ENCODE assay signal across 18 cellular contexts in genomic region chr7:140080919-140081318, GRCh38. TPM values are rescaled to one million over a fixed set of nuclear protein-coding genes. Genes with fewer than 3 reads are reported as not detected.
DNase-seq lines count a peak whose midpoint lies in the region; ATAC-seq and TF ChIP-seq lines count a peak whose summit lies in the region.
"Had no signal": no experiment of that assay in that cellular context is flagged by ENCODE, and none has a peak within 500 bp of the region (broad histone marks: within the 10 kb centered on the region; RNA-seq: fewer than 3 reads in every experiment).

No MANE protein-coding gene starts in this region.

- no peak for TF ChIP-seq CTCF in body of pancreas (IDR thresholded peaks at IDR 0.05)
- no peak for TF ChIP-seq CTCF in right lobe of liver (IDR thresholded peaks at IDR 0.05)
- no peak for TF ChIP-seq CTCF in progenitor cell of endocrine pancreas (IDR thresholded peaks at IDR 0.05; ENCODE audit: unreplicated experiment)
- no peak for TF ChIP-seq CTCF in left ventricle myocardium inferior (IDR thresholded peaks at IDR 0.05; ENCODE audit: borderline replicate concordance)

- H3K36me3 Mint-ChIP-seq in progenitor cell of endocrine pancreas (ENCODE audit: insufficient read depth), result no peaks in the 10 kb centered on the region

- no peak overlapping the region for H3K27ac ChIP-seq in body of pancreas
- H3K27ac ChIP-seq in right lobe of liver, result no peak overlapping the region
- no peak overlapping the region for H3K27ac ChIP-seq in left ventricle myocardium inferior (replicated peaks)
- H3K27ac ChIP-seq: 22Rv1, Peyer's patch had no signal

- H3K9me3 Mint-ChIP-seq in progenitor cell of endocrine pancreas (ENCODE audit: low read depth), result no peaks in the 10 kb centered on the region
- H3K9me3 Mint-ChIP-seq: H9 had no signal

- TF ChIP-seq POLR2A in body of pancreas (IDR thresholded peaks at IDR 0.05) (no peak), right lobe of liver (IDR thresholded peaks at IDR 0.05) (no peak)

- H3K27me3 ChIP-seq in body of pancreas, result no peaks in the 10 kb centered on the region
- H3K27me3 ChIP-seq in right lobe of liver, result no peaks in the 10 kb centered on the region
- H3K27me3 ChIP-seq in left ventricle myocardium inferior (ENCODE audit: low read depth), result no peaks in the 10 kb centered on the region
- H3K27me3 ChIP-seq: Peyer's patch had no signal

- peak; percentile 53 for ATAC-seq in body of pancreas
- ATAC-seq in right lobe of liver, result peak in 3 of 4 donors; percentile 15 to 61 (median 32)
- ATAC-seq: Right ventricle myocardium inferior had no signal

- H3K4me3 ChIP-seq in body of pancreas, result no peak overlapping the region
- no peak overlapping the region for H3K4me3 ChIP-seq in right lobe of liver
- H3K4me3 ChIP-seq in left ventricle myocardium inferior, result no peak overlapping the region
- H3K4me3 ChIP-seq: Peyer's patch had no signal

- no peaks in the 10 kb centered on the region for H3K9me3 ChIP-seq in body of pancreas
- H3K9me3 ChIP-seq in right lobe of liver, result no peaks in the 10 kb centered on the region
- no peaks in the 10 kb centered on the region for H3K9me3 ChIP-seq in left ventricle myocardium inferior (replicated peaks)
- H3K9me3 ChIP-seq: Peyer's patch had no signal

- 30 to 31% methylated on average over 7 of the region's 7 CpGs for WGBS in body of pancreas, 2 donors
- 37% methylated on average over 6 of the region's 7 CpGs for WGBS in right lobe of liver (ENCODE audit: insufficient coverage, low coverage, low lambda C conversion rate, missing lambda C conversion rate)

- no peak overlapping the region for H3K4me3 Mint-ChIP-seq in progenitor cell of endocrine pancreas (ENCODE audit: low read depth)
- H3K4me3 Mint-ChIP-seq: CD14-positive monocyte, H9 had no signal

- peaks cover 5% of the 10 kb centered on the region for H3K4me1 Mint-ChIP-seq in progenitor cell of endocrine pancreas (ENCODE audit: low read depth)

- H3K36me3 ChIP-seq in body of pancreas (replicated peaks in 1 of 2; ENCODE audit: insufficient read depth in 1 of 2, low read depth in 2 of 2), result no peaks in the 10 kb centered on the region
- H3K36me3 ChIP-seq in right lobe of liver, result no peaks in the 10 kb centered on the region
- H3K36me3 ChIP-seq in left ventricle myocardium inferior, result no peaks in the 10 kb centered on the region
- H3K36me3 ChIP-seq: Peyer's patch had no signal

- H3K4me1 ChIP-seq in body of pancreas (peaks cover 25% of the 10 kb centered on the region), right lobe of liver (no peaks in the 10 kb centered on the region), left ventricle myocardium inferior (peaks cover 12% of the 10 kb centered on the region)
- H3K4me1 ChIP-seq: Peyer's patch had no signal

- peak overlapping the region; percentile 7 for H3K27ac Mint-ChIP-seq in progenitor cell of endocrine pancreas
- H3K27ac Mint-ChIP-seq: H9 had no signal

- H3K27me3 Mint-ChIP-seq in progenitor cell of endocrine pancreas, result peaks cover 11% of the 10 kb centered on the region

- peak; percentile 50 for DNase-seq in DMS 273 (lab: John Stamatoyannopoulos, UW; ENCODE audit: unreplicated experiment)
- DNase-seq in DMS 273 treated with DMSO at 0.1 percent for 48 hours (lab: John Stamatoyannopoulos, UW), result no peak
- peak in 2 of 4 donors; percentile 16 to 26 for DNase-seq in body of pancreas
- DNase-seq in right lobe of liver, result no peak
- DNase-seq in progenitor cell of endocrine pancreas (ENCODE audit: low spot score, unreplicated experiment), result no peak
- no peak for DNase-seq in left ventricle myocardium inferior
- no peak for DNase-seq in NCI-H526 treated with DMSO at 0.1 percent for 48 hours (lab: John Stamatoyannopoulos, UW)
- no peak for DNase-seq in CD1c-positive myeloid dendritic cell (ENCODE audit: extremely low spot score)
- DNase-seq: GDM1, H9, MM.1S, NCI-H1694 treated with DMSO at 0.1 percent for 48 hours, NCI-H2227 treated with DMSO at 0.1 percent for 48 hours, NCI-H510A treated with DMSO at 0.1 percent for 48 hours, Peyer's patch had no signal

- intact Hi-C loops in body of pancreas (cut with DNase I), result no loop called here
- intact Hi-C loops in right lobe of liver (cut with DNase I), result no loop called here
- intact Hi-C loops in left ventricle myocardium inferior (cut with micrococcal nuclease), result no loop called here

RNA-seq across cellular contexts. Expression of gene PARP12, which starts 18.2 kb away (rescaled TPM):
- total RNA-seq in body of pancreas (10 to 100 TPM; 37.1 to 66.9 TPM), right lobe of liver (10 to 100 TPM; 15.7 to 33.1 (median 23.3) TPM), progenitor cell of endocrine pancreas (3.4 TPM in 2 replicates), left ventricle myocardium inferior (16.4 TPM)
